14 cellular contexts compared by ENCODE assay signal in the genomic region with DNA sequence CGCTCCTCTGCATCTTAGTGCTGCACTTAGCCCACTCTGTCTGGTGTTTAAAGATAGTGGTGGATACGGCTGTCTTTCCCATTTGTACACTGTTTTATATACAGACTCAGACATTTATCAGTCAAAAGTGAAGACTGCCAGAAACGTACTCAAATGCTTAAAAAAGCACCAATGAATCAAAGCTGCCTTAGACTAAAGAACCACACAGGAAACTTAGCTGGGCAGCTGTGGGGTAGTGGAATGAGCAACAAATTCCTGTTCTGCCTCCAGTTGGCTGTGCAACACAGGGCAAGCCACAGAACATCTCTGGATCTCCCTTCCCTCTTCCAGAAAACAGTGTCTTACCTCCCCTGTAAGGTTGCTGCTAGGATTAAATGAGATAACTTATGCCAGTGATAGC.
A peak's percentile ranks its signal among the peaks of the same experiment; 100 is the strongest.
DNase-seq lines count a peak whose midpoint lies in the region; ATAC-seq, FAIRE-seq and TF ChIP-seq lines count a peak whose summit lies in the region.
"Had no signal": no experiment of that assay in that cellular context is flagged by ENCODE, and none has a peak within 500 bp of the region (broad histone marks: within the 10 kb centered on the region; RNA-seq: fewer than 3 reads in every experiment).

No MANE protein-coding gene starts in this region.

- H3K27ac ChIP-seq in astrocyte (ENCODE audit: low read depth, low read length) = no peak overlapping the region
- H3K27ac ChIP-seq: cardiac muscle cell, SJCRH30, thoracic aorta had no signal

- H3K4me1 ChIP-seq in astrocyte (ENCODE audit: insufficient read depth, low read length) = peaks cover 26% of the 10 kb centered on the region

- peak overlapping the region; percentile 14 for H3K9ac ChIP-seq in astrocyte (ENCODE audit: low read length)

- H3K36me3 Mint-ChIP-seq in activated CD4-positive, alpha-beta T cell treated with anti-CD3 and anti-CD28 coated beads for 36 hours (ENCODE audit: low read depth) = no peaks in the 10 kb centered on the region
- H3K36me3 Mint-ChIP-seq in astrocyte (ENCODE audit: low read depth, unreplicated experiment) = peaks cover 3% of the 10 kb centered on the region
- peaks cover 4% of the 10 kb centered on the region for H3K36me3 Mint-ChIP-seq in stimulated activated effector memory CD8-positive, alpha-beta T cell treated with anti-CD3 and anti-CD28 coated beads, Interleukin-12 subunit alpha, Interleukin-12 subunit beta, amount 100 ng/mL, for 72 hours
- H3K36me3 Mint-ChIP-seq in type B pancreatic cell = no peaks in the 10 kb centered on the region

- H3K27ac Mint-ChIP-seq in activated CD4-positive, alpha-beta T cell treated with anti-CD3 and anti-CD28 coated beads for 36 hours = no peak overlapping the region
- no peak overlapping the region for H3K27ac Mint-ChIP-seq in astrocyte (ENCODE audit: unreplicated experiment)
- peak overlapping the region; percentile 73 for H3K27ac Mint-ChIP-seq in stimulated activated effector memory CD8-positive, alpha-beta T cell treated with anti-CD3 and anti-CD28 coated beads, Interleukin-12 subunit alpha, Interleukin-12 subunit beta, amount 100 ng/mL, for 72 hours
- no peak overlapping the region for H3K27ac Mint-ChIP-seq in type B pancreatic cell

- no peak for TF ChIP-seq CTCF in astrocyte (IDR thresholded peaks at IDR 0.05; ENCODE audit: insufficient read depth, low read depth, low read length)
- TF ChIP-seq CTCF in type B pancreatic cell (conservative IDR thresholded peaks at IDR 0.05) = no peak

- no peaks in the 10 kb centered on the region for H3K9me3 Mint-ChIP-seq in activated CD4-positive, alpha-beta T cell treated with anti-CD3 and anti-CD28 coated beads for 36 hours (ENCODE audit: low read depth)
- no peaks in the 10 kb centered on the region for H3K9me3 Mint-ChIP-seq in astrocyte (ENCODE audit: unreplicated experiment)
- H3K9me3 Mint-ChIP-seq in stimulated activated effector memory CD8-positive, alpha-beta T cell treated with anti-CD3 and anti-CD28 coated beads, Interleukin-12 subunit alpha, Interleukin-12 subunit beta, amount 100 ng/mL, for 72 hours = no peaks in the 10 kb centered on the region
- no peaks in the 10 kb centered on the region for H3K9me3 Mint-ChIP-seq in type B pancreatic cell
- H3K9me3 Mint-ChIP-seq: neural crest cell had no signal

- H4K20me1 ChIP-seq in astrocyte (ENCODE audit: insufficient read depth, low read length) = peaks cover 31% of the 10 kb centered on the region

- CTCF ChIA-PET in activated CD4-positive, alpha-beta T cell treated with anti-CD3 and anti-CD28 coated beads for 36 hours (lab: Charles Lee) = interaction anchor here (0.8 to 1.7 kb wide), 3 partner anchors 8 to 156 kb away, joined by 3 to 4 read pairs (median 3); no protein-coding TSS in a partner anchor

- peak; percentile 67 for DNase-seq in activated CD4-positive, alpha-beta T cell treated with anti-CD3 and anti-CD28 coated beads for 36 hours
- DNase-seq in activated CD4-positive, alpha-beta T cell treated with anti-CD3 and anti-CD28 coated beads, Interleukin-2, amount 50 U/mL, for 1 hour = no peak
- DNase-seq in astrocyte (ENCODE audit: low read depth) (peak; percentile 51), left lobe of liver (ENCODE audit: low spot score) (no peak), type B pancreatic cell (ENCODE audit: extremely low spot score, unreplicated experiment) (no peak)
- peak in 1 of 2 donors; percentile 24 for DNase-seq in stimulated activated effector memory CD8-positive, alpha-beta T cell treated with anti-CD3 and anti-CD28 coated beads, Interleukin-12 subunit alpha, Interleukin-12 subunit beta, amount 100 ng/mL, for 72 hours (ENCODE audit: low spot score in 2 of 2)
- DNase-seq: NCI-H526 treated with DMSO at 0.1 percent for 48 hours, SJCRH30 had no signal

- H3K36me3 ChIP-seq in astrocyte (ENCODE audit: insufficient read depth, low read length) = no peaks in the 10 kb centered on the region
- H3K36me3 ChIP-seq: cardiac muscle cell, esophagus muscularis mucosa, SJCRH30, thoracic aorta had no signal

- peak overlapping the region; percentile 45 for H3K4me2 ChIP-seq in astrocyte (ENCODE audit: low read length)

- no peak overlapping the region for H2AFZ ChIP-seq in astrocyte (ENCODE audit: low read depth, low read length)

- intact Hi-C loops in activated CD4-positive, alpha-beta T cell treated with anti-CD3 and anti-CD28 coated beads for 36 hours (cut with DNase I, micrococcal nuclease) = loop anchor here (1.0 to 10.0 kb wide), 3 partner anchors 9 to 506 kb away; no protein-coding TSS in a partner anchor

- ATAC-seq in activated CD4-positive, alpha-beta T cell treated with anti-CD3 and anti-CD28 coated beads for 36 hours = peak; percentile 90
- ATAC-seq in HG02852 (IDR thresholded peaks at IDR 0.05; ENCODE audit: unreplicated experiment) (peak; percentile 62), left lobe of liver (no peak), HG03520 (IDR thresholded peaks at IDR 0.05; ENCODE audit: unreplicated experiment) (no peak)
- peak; percentile 96 for ATAC-seq in stimulated activated effector memory CD8-positive, alpha-beta T cell treated with anti-CD3 and anti-CD28 coated beads, Interleukin-12 subunit alpha, Interleukin-12 subunit beta, amount 100 ng/mL, for 72 hours

- H3K4me3 ChIP-seq in astrocyte (ENCODE audit: insufficient read depth, low read depth, low read length) = no peak overlapping the region
- H3K4me3 ChIP-seq: cardiac muscle cell, esophagus muscularis mucosa, SJCRH30, thoracic aorta had no signal

- H3K4me1 Mint-ChIP-seq in activated CD4-positive, alpha-beta T cell treated with anti-CD3 and anti-CD28 coated beads for 36 hours = peaks cover 41% of the 10 kb centered on the region
- H3K4me1 Mint-ChIP-seq in astrocyte (ENCODE audit: low read depth, unreplicated experiment) (peaks cover 54% of the 10 kb centered on the region), type B pancreatic cell (ENCODE audit: unreplicated experiment) (peaks cover 9% of the 10 kb centered on the region)
- H3K4me1 Mint-ChIP-seq in stimulated activated effector memory CD8-positive, alpha-beta T cell treated with anti-CD3 and anti-CD28 coated beads, Interleukin-12 subunit alpha, Interleukin-12 subunit beta, amount 100 ng/mL, for 72 hours = peaks cover 58% of the 10 kb centered on the region

- H3K27me3 Mint-ChIP-seq in activated CD4-positive, alpha-beta T cell treated with anti-CD3 and anti-CD28 coated beads for 36 hours = no peaks in the 10 kb centered on the region
- H3K27me3 Mint-ChIP-seq in astrocyte (ENCODE audit: low read depth, unreplicated experiment) (no peaks in the 10 kb centered on the region), type B pancreatic cell (no peaks in the 10 kb centered on the region)

- no peaks in the 10 kb centered on the region for H3K27me3 ChIP-seq in astrocyte (ENCODE audit: insufficient read depth, low read length)
- H3K27me3 ChIP-seq: cardiac muscle cell, esophagus muscularis mucosa, SJCRH30 had no signal

- H3K79me2 ChIP-seq in astrocyte (ENCODE audit: insufficient read depth, low read length) = no peaks in the 10 kb centered on the region

- H3K9me3 ChIP-seq in astrocyte (ENCODE audit: insufficient read depth, low read depth, low read length) = no peaks in the 10 kb centered on the region
- H3K9me3 ChIP-seq: esophagus muscularis mucosa, SJCRH30, thoracic aorta had no signal

- POLR2A ChIA-PET in activated CD4-positive, alpha-beta T cell treated with anti-CD3 and anti-CD28 coated beads for 36 hours (lab: Charles Lee) = interaction anchor here (0.9 to 1.3 kb wide), 2 partner anchors 34 to 40 kb away, joined by 3 to 5 read pairs; no protein-coding TSS in a partner anchor

- H3K4me3 Mint-ChIP-seq in activated CD4-positive, alpha-beta T cell treated with anti-CD3 and anti-CD28 coated beads for 36 hours = no peak overlapping the region
- no peak overlapping the region for H3K4me3 Mint-ChIP-seq in astrocyte (ENCODE audit: unreplicated experiment)
- peak overlapping the region; percentile 37 for H3K4me3 Mint-ChIP-seq in stimulated activated effector memory CD8-positive, alpha-beta T cell treated with anti-CD3 and anti-CD28 coated beads, Interleukin-12 subunit alpha, Interleukin-12 subunit beta, amount 100 ng/mL, for 72 hours
- H3K4me3 Mint-ChIP-seq in type B pancreatic cell = no peak overlapping the region
- H3K4me3 Mint-ChIP-seq: neural crest cell had no signal

- FAIRE-seq in astrocyte (lab: Jason Lieb, UNC) = no peak

Comparison
In these comparisons a context has a peak if more than half of its experiments do, and no peak if none do; other contexts are left out.
1. DNase-seq: peak in activated CD4-positive, alpha-beta T cell treated with anti-CD3 and anti-CD28 coated beads for 36 hours (single experiment) and astrocyte (single experiment); none in activated CD4-positive, alpha-beta T cell treated with anti-CD3 and anti-CD28 coated beads, Interleukin-2, amount 50 U/mL, for 1 hour (single experiment), left lobe of liver (single experiment) and type B pancreatic cell (single experiment).
2. ATAC-seq: peak in activated CD4-positive, alpha-beta T cell treated with anti-CD3 and anti-CD28 coated beads for 36 hours (single experiment), HG02852 (single experiment) and stimulated activated effector memory CD8-positive, alpha-beta T cell treated with anti-CD3 and anti-CD28 coated beads, Interleukin-12 subunit alpha, Interleukin-12 subunit beta, amount 100 ng/mL, for 72 hours (single experiment); none in left lobe of liver (single experiment) and HG03520 (single experiment).